ENCODE assay signal across 3 cellular contexts in genomic region chr5:176812269-176813259, GRCh38.
TF ChIP-seq lines count a peak whose summit lies in the region.

No MANE protein-coding gene starts in this region.

TF ChIP-seq in HCT116, 20 proteins besides CTCF, POLR2A, EP300 and RAD21 (continued from another document and continues in another):
- TF ChIP-seq, protein P1, sequence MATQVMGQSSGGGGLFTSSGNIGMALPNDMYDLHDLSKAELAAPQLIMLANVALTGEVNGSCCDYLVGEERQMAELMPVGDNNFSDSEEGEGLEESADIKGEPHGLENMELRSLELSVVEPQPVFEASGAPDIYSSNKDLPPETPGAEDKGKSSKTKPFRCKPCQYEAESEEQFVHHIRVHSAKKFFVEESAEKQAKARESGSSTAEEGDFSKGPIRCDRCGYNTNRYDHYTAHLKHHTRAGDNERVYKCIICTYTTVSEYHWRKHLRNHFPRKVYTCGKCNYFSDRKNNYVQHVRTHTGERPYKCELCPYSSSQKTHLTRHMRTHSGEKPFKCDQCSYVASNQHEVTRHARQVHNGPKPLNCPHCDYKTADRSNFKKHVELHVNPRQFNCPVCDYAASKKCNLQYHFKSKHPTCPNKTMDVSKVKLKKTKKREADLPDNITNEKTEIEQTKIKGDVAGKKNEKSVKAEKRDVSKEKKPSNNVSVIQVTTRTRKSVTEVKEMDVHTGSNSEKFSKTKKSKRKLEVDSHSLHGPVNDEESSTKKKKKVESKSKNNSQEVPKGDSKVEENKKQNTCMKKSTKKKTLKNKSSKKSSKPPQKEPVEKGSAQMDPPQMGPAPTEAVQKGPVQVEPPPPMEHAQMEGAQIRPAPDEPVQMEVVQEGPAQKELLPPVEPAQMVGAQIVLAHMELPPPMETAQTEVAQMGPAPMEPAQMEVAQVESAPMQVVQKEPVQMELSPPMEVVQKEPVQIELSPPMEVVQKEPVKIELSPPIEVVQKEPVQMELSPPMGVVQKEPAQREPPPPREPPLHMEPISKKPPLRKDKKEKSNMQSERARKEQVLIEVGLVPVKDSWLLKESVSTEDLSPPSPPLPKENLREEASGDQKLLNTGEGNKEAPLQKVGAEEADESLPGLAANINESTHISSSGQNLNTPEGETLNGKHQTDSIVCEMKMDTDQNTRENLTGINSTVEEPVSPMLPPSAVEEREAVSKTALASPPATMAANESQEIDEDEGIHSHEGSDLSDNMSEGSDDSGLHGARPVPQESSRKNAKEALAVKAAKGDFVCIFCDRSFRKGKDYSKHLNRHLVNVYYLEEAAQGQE (IDR thresholded peaks at IDR 0.05; ENCODE audit: low read depth): no peak
- no peak for TF ChIP-seq CBX3 (IDR thresholded peaks at IDR 0.05; ENCODE audit: low read depth)
- no peak for TF ChIP-seq JUND (IDR thresholded peaks at IDR 0.05)
- no peak for TF ChIP-seq EGR1 (IDR thresholded peaks at IDR 0.05; ENCODE audit: low read depth)
- no peak for TF ChIP-seq ZFX (IDR thresholded peaks at IDR 0.05)
- no peak for TF ChIP-seq FOSL1 (IDR thresholded peaks at IDR 0.05; ENCODE audit: low read depth)
- TF ChIP-seq, protein P2, sequence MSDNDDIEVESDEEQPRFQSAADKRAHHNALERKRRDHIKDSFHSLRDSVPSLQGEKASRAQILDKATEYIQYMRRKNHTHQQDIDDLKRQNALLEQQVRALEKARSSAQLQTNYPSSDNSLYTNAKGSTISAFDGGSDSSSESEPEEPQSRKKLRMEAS (IDR thresholded peaks at IDR 0.05): no peak
- no peak for TF ChIP-seq EZH2 (IDR thresholded peaks at IDR 0.05)
- TF ChIP-seq SRF (IDR thresholded peaks at IDR 0.05; ENCODE audit: low read depth): no peak
- TF ChIP-seq ZNF274 (IDR thresholded peaks at IDR 0.05; ENCODE audit: low read depth, low read length): no peak
- TF ChIP-seq, protein P3, sequence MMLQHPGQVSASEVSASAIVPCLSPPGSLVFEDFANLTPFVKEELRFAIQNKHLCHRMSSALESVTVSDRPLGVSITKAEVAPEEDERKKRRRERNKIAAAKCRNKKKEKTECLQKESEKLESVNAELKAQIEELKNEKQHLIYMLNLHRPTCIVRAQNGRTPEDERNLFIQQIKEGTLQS (IDR thresholded peaks at IDR 0.05): no peak
- TF ChIP-seq POLR2AphosphoS5 (IDR thresholded peaks at IDR 0.05; ENCODE audit: low read depth, low read length): no peak
- no peak for TF ChIP-seq SP1 (IDR thresholded peaks at IDR 0.05; ENCODE audit: low read depth)
- TF ChIP-seq, protein P4, sequence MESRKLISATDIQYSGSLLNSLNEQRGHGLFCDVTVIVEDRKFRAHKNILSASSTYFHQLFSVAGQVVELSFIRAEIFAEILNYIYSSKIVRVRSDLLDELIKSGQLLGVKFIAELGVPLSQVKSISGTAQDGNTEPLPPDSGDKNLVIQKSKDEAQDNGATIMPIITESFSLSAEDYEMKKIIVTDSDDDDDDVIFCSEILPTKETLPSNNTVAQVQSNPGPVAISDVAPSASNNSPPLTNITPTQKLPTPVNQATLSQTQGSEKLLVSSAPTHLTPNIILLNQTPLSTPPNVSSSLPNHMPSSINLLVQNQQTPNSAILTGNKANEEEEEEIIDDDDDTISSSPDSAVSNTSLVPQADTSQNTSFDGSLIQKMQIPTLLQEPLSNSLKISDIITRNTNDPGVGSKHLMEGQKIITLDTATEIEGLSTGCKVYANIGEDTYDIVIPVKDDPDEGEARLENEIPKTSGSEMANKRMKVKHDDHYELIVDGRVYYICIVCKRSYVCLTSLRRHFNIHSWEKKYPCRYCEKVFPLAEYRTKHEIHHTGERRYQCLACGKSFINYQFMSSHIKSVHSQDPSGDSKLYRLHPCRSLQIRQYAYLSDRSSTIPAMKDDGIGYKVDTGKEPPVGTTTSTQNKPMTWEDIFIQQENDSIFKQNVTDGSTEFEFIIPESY (IDR thresholded peaks at IDR 0.05; ENCODE audit: extremely low read depth, insufficient replicate concordance, low read length): no peak
- TF ChIP-seq YY1 (IDR thresholded peaks at IDR 0.05; ENCODE audit: extremely low read depth, insufficient replicate concordance, low read depth, low read length): no peak
- TF ChIP-seq TCF7L2 (IDR thresholded peaks at IDR 0.05; ENCODE audit: borderline replicate concordance, extremely low read depth, insufficient read depth, insufficient read length): no peak
- TF ChIP-seq SIN3A (IDR thresholded peaks at IDR 0.05; ENCODE audit: low read depth): no peak

TF ChIP-seq in WTC11, 78 proteins besides CTCF, POLR2A, EP300 and RAD21 (continued from another document):
- TF ChIP-seq, protein P5, sequence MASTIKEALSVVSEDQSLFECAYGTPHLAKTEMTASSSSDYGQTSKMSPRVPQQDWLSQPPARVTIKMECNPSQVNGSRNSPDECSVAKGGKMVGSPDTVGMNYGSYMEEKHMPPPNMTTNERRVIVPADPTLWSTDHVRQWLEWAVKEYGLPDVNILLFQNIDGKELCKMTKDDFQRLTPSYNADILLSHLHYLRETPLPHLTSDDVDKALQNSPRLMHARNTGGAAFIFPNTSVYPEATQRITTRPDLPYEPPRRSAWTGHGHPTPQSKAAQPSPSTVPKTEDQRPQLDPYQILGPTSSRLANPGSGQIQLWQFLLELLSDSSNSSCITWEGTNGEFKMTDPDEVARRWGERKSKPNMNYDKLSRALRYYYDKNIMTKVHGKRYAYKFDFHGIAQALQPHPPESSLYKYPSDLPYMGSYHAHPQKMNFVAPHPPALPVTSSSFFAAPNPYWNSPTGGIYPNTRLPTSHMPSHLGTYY (CRISPR knock-in tag; IDR thresholded peaks at IDR 0.05): no peak
- TF ChIP-seq ZNF317 (CRISPR knock-in tag; IDR thresholded peaks at IDR 0.05; ENCODE audit: borderline replicate concordance, low read depth): no peak
- TF ChIP-seq, protein P6, sequence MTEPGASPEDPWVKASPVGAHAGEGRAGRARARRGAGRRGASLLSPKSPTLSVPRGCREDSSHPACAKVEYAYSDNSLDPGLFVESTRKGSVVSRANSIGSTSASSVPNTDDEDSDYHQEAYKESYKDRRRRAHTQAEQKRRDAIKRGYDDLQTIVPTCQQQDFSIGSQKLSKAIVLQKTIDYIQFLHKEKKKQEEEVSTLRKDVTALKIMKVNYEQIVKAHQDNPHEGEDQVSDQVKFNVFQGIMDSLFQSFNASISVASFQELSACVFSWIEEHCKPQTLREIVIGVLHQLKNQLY (CRISPR knock-in tag; IDR thresholded peaks at IDR 0.05): no peak
- 0 out of 2 replicates have a peak, but pooled peaks have one; percentile 15 for TF ChIP-seq CBFB (CRISPR knock-in tag; IDR thresholded peaks at IDR 0.05; ENCODE audit: low read depth)
- no peak for TF ChIP-seq PRDM15 (CRISPR knock-in tag; IDR thresholded peaks at IDR 0.05)
- TF ChIP-seq ATF1 (CRISPR knock-in tag; IDR thresholded peaks at IDR 0.05): no peak

TF ChIP-seq in HepG2, 621 proteins besides CTCF, POLR2A, EP300 and RAD21 (continued from another document and continues in another):
- TF ChIP-seq, protein P7, sequence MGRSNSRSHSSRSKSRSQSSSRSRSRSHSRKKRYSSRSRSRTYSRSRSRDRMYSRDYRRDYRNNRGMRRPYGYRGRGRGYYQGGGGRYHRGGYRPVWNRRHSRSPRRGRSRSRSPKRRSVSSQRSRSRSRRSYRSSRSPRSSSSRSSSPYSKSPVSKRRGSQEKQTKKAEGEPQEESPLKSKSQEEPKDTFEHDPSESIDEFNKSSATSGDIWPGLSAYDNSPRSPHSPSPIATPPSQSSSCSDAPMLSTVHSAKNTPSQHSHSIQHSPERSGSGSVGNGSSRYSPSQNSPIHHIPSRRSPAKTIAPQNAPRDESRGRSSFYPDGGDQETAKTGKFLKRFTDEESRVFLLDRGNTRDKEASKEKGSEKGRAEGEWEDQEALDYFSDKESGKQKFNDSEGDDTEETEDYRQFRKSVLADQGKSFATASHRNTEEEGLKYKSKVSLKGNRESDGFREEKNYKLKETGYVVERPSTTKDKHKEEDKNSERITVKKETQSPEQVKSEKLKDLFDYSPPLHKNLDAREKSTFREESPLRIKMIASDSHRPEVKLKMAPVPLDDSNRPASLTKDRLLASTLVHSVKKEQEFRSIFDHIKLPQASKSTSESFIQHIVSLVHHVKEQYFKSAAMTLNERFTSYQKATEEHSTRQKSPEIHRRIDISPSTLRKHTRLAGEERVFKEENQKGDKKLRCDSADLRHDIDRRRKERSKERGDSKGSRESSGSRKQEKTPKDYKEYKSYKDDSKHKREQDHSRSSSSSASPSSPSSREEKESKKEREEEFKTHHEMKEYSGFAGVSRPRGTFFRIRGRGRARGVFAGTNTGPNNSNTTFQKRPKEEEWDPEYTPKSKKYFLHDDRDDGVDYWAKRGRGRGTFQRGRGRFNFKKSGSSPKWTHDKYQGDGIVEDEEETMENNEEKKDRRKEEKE (IDR thresholded peaks at IDR 0.05): no peak
- TF ChIP-seq ZNF256 (CRISPR knock-in tag; conservative IDR thresholded peaks at IDR 0.05) (no peak), AFF4 (CRISPR knock-in tag; IDR thresholded peaks at IDR 0.05) (no peak), MNT (IDR thresholded peaks at IDR 0.05) (peak; percentile 83), ZNF773 (CRISPR knock-in tag; IDR thresholded peaks at IDR 0.05; ENCODE audit: borderline replicate concordance) (no peak), SUZ12 (IDR thresholded peaks at IDR 0.05; ENCODE audit: low read depth, low read length) (no peak), XRCC5 (optimal IDR thresholded peaks at IDR 0.05; ENCODE audit: low read length) (peak; percentile 57), PATZ1 (CRISPR knock-in tag; IDR thresholded peaks at IDR 0.05) (0 out of 2 replicates have a peak, but pooled peaks have one; percentile 14), CEBPG (CRISPR knock-in tag; IDR thresholded peaks at IDR 0.05) (0 out of 2 replicates have a peak, but pooled peaks have one; percentile 8), ZNF772 (CRISPR knock-in tag; IDR thresholded peaks at IDR 0.05) (no peak), HNRNPLL (IDR thresholded peaks at IDR 0.05; ENCODE audit: low read depth, low read length, poor library complexity, severe bottlenecking) (peak; percentile 17), KDM6A (CRISPR knock-in tag; IDR thresholded peaks at IDR 0.05; ENCODE audit: low read depth) (no peak), ZNF788 (CRISPR knock-in tag; IDR thresholded peaks at IDR 0.05; ENCODE audit: borderline replicate concordance) (peak; percentile 46; the same call in 1 of the 2 replicates), HOXA5 (CRISPR knock-in tag; IDR thresholded peaks at IDR 0.05) (0 out of 2 replicates have a peak, but pooled peaks have one; percentile 22)
